9 cellular contexts compared by ENCODE assay signal in the genomic region with DNA sequence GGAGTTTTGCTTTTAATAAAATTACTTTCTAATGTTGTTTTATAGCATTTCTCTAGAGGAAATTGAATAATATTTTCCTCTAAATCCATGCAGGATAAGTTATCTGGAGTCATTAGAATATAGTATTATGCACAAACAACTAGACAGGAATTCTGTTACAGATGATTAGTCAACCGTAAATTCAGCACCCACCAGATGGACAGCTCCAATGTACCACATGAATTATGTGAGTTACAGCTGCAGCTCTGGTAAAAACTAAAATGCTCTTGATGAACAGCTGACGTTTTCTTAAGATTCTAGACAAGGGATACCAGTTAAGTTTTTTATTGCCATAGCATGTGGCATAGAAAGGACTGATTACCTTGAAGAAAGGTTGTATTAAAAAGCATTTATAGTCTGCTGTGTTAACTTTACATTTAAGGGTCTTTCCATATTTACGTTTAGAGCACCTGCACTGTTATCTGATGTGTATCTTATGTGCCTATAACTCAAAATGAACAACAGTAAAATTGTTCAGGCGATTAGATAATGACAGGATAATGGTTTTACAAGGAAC.
DNase-seq lines count a peak whose midpoint lies in the region; ATAC-seq and TF ChIP-seq lines count a peak whose summit lies in the region.
"Had no signal": no experiment of that assay in that cellular context is flagged by ENCODE, and none has a peak within 500 bp of the region (broad histone marks: within the 10 kb centered on the region; RNA-seq: fewer than 3 reads in every experiment).

No MANE protein-coding gene starts in this region.

- ATAC-seq in HG02938 (IDR thresholded peaks at IDR 0.05; ENCODE audit: unreplicated experiment) (no peak), GM18867 (IDR thresholded peaks at IDR 0.05; ENCODE audit: unreplicated experiment) (no peak)

- CTCF ChIA-PET in RWPE1 (lab: Yijun Ruan, JAX) = no interaction called here

- WGBS in spleen, 5 donors = 22 to 34% (median 32%) methylated on average over 4 of the region's 4 CpGs

- no peak overlapping the region for H3K4me3 ChIP-seq in spleen

- H3K4me1 ChIP-seq in spleen = no peaks in the 10 kb centered on the region

- TF ChIP-seq POLR2A in spleen (IDR thresholded peaks at IDR 0.05) = no peak

- H3K27me3 ChIP-seq in spleen (replicated peaks in 1 of 7) = no peaks in the 10 kb centered on the region
- H3K27me3 ChIP-seq: neutrophil had no signal

- peaks cover 0 to 10% (median 0%) of the 10 kb centered on the region in 8 donors for H3K9me3 ChIP-seq in spleen
- H3K9me3 ChIP-seq: neutrophil had no signal

- TF ChIP-seq CTCF in RWPE1 (conservative IDR thresholded peaks at IDR 0.05; ENCODE audit: low read depth) (no peak), spleen (IDR thresholded peaks at IDR 0.05 in 8 of 11, conservative IDR thresholded peaks at IDR 0.05 in 3 of 11) (no peak)

- POLR2A ChIA-PET in RWPE1 (lab: Yijun Ruan, JAX; ENCODE audit: low non-redundant PET) = no interaction called here

- intact Hi-C loops in spleen (cut with DNase I; ENCODE audit: low total_unique reads) = no loop called here

- DNase-seq in DMS153 (lab: John Stamatoyannopoulos, UW) (peak; percentile 16), LoVo (ENCODE audit: low spot score) (peak; percentile 15), RWPE1 (ENCODE audit: low spot score) (peak; percentile 1), iPS-NIHi11 (ENCODE audit: low spot score) (peak; percentile 23), hypothalamus (lab: John Stamatoyannopoulos, UW) (no peak), spleen (no peak)

- H3K27ac ChIP-seq in RWPE1 = no peak overlapping the region
- no peak overlapping the region for H3K27ac ChIP-seq in spleen
- H3K27ac ChIP-seq: neutrophil had no signal

- no peaks in the 10 kb centered on the region for H3K36me3 ChIP-seq in spleen
- H3K36me3 ChIP-seq: neutrophil had no signal

Comparison
In these comparisons a context has a peak if more than half of its experiments do, and no peak if none do; other contexts are left out.
1. DNase-seq: peak in DMS153 (single experiment), LoVo (single experiment), RWPE1 (single experiment) and iPS-NIHi11 (single experiment); none in hypothalamus (0 of 51) and spleen (single experiment).